In genomic region chr13:113817860-113818691, GRCh38 we compare ENCODE assay signal across 14 cellular contexts. TPM values are rescaled to one million over a fixed set of nuclear protein-coding genes. Genes with fewer than 3 reads are reported as not detected.
DNase-seq lines count a peak whose midpoint lies in the region; ATAC-seq and TF ChIP-seq lines count a peak whose summit lies in the region.
"Had no signal": no experiment of that assay in that cellular context is flagged by ENCODE, and none has a peak within 500 bp of the region (broad histone marks: within the 10 kb centered on the region; RNA-seq: fewer than 3 reads in every experiment).

No MANE protein-coding gene starts in this region.

- H3K4me1 Mint-ChIP-seq in HFFc6 (ENCODE audit: low read depth) (peaks cover 64% of the 10 kb centered on the region), memory B cell (peaks cover 22% of the 10 kb centered on the region)
- H3K4me1 Mint-ChIP-seq in central memory CD8-positive, alpha-beta T cell = peaks cover 16% of the 10 kb centered on the region

- peak overlapping the region; percentile 37 for H3K27ac ChIP-seq in subcutaneous abdominal adipose tissue (ENCODE audit: low read depth, low read length)
- H3K27ac ChIP-seq: SK-N-MC had no signal

- H3K36me3 Mint-ChIP-seq in HFFc6 (ENCODE audit: low read depth) (peaks cover 23% of the 10 kb centered on the region), memory B cell (peaks cover 13% of the 10 kb centered on the region)
- peaks cover 9% of the 10 kb centered on the region for H3K36me3 Mint-ChIP-seq in central memory CD8-positive, alpha-beta T cell (ENCODE audit: insufficient read depth)
- peaks cover 9 to 11% of the 10 kb centered on the region in 2 donors for H3K36me3 Mint-ChIP-seq in activated naive CD4-positive, alpha-beta T cell treated with anti-CD3 and anti-CD28 coated beads, Interleukin-2, amount 50 U/mL, for 72 hours

- no peak overlapping the region for H3K9ac ChIP-seq in subcutaneous abdominal adipose tissue (ENCODE audit: low read length in 5 of 5)

- DNase-seq in HFFc6 (no peak), memory B cell (ENCODE audit: low spot score in 2 of 2) (no peak), germinal center (ENCODE audit: low spot score) (no peak)
- DNase-seq in central memory CD8-positive, alpha-beta T cell (ENCODE audit: low spot score in 2 of 2) = no peak
- DNase-seq in activated naive CD4-positive, alpha-beta T cell treated with anti-CD3 and anti-CD28 coated beads, Interleukin-2, amount 50 U/mL, for 72 hours (ENCODE audit: low spot score in 2 of 2) = no peak
- DNase-seq in activated T-cell treated with anti-CD3 and anti-CD28 coated beads, Interleukin-2, amount 50 U/mL, for 1 hour = no peak
- DNase-seq: activated CD8-positive, alpha-beta memory T cell treated with anti-CD3 and anti-CD28 coated beads for 24 hours; activated effector memory CD4-positive, alpha-beta T cell treated with Interleukin-2 at 50 U/mL for 16 hours; NCI-H1436 treated with DMSO at 0.1 percent for 48 hours had no signal

- H3K4me1 ChIP-seq in subcutaneous abdominal adipose tissue (ENCODE audit: control insufficient read depth in 5 of 5, insufficient read depth in 5 of 5, low read length in 5 of 5) = peaks cover 0 to 81% (median 61%) of the 10 kb centered on the region in 5 donors
- H3K4me1 ChIP-seq: HAP-1 had no signal

- peak overlapping the region; percentile 91 for H3K27ac Mint-ChIP-seq in HFFc6
- no peak overlapping the region for H3K27ac Mint-ChIP-seq in central memory CD8-positive, alpha-beta T cell (ENCODE audit: low read depth)
- peak overlapping the region; percentile 73 for H3K27ac Mint-ChIP-seq in memory B cell
- no peak overlapping the region for H3K27ac Mint-ChIP-seq in activated naive CD4-positive, alpha-beta T cell treated with anti-CD3 and anti-CD28 coated beads, Interleukin-2, amount 50 U/mL, for 72 hours

- H3K9me3 Mint-ChIP-seq in HFFc6 = peaks cover 19% of the 10 kb centered on the region
- no peaks in the 10 kb centered on the region for H3K9me3 Mint-ChIP-seq in central memory CD8-positive, alpha-beta T cell
- H3K9me3 Mint-ChIP-seq in memory B cell = no peaks in the 10 kb centered on the region
- no peaks in the 10 kb centered on the region for H3K9me3 Mint-ChIP-seq in activated naive CD4-positive, alpha-beta T cell treated with anti-CD3 and anti-CD28 coated beads, Interleukin-2, amount 50 U/mL, for 72 hours

- ATAC-seq in central memory CD8-positive, alpha-beta T cell (replicated peaks; ENCODE audit: extremely low read depth, poor library complexity, severe bottlenecking) = no peak
- no peak for ATAC-seq in memory B cell (ENCODE audit: low read depth)
- no peak for ATAC-seq in activated naive CD4-positive, alpha-beta T cell treated with anti-CD3 and anti-CD28 coated beads, Interleukin-2, amount 50 U/mL, for 72 hours
- ATAC-seq in GM19467 (IDR thresholded peaks at IDR 0.05; ENCODE audit: unreplicated experiment) = no peak

- no peak for TF ChIP-seq CTCF in HFFc6 (IDR thresholded peaks at IDR 0.05)

- peaks cover 52% of the 10 kb centered on the region for H3K27me3 Mint-ChIP-seq in HFFc6 (ENCODE audit: insufficient read depth)
- peaks cover 16% of the 10 kb centered on the region for H3K27me3 Mint-ChIP-seq in central memory CD8-positive, alpha-beta T cell
- H3K27me3 Mint-ChIP-seq in memory B cell = no peaks in the 10 kb centered on the region

- H3K4me3 ChIP-seq in subcutaneous abdominal adipose tissue (ENCODE audit: low read depth in 1 of 5, low read length in 5 of 5) = peak overlapping the region in 1 of 5 donors; percentile 18
- H3K4me3 ChIP-seq: HAP-1, prostate gland, SK-N-MC had no signal

- peaks cover 0 to 12% (median 3%) of the 10 kb centered on the region in 5 donors for H3K27me3 ChIP-seq in subcutaneous abdominal adipose tissue (ENCODE audit: control insufficient read depth in 5 of 5, insufficient read depth in 4 of 5, low read length in 5 of 5)

- H3K4me3 Mint-ChIP-seq in HFFc6 (peak overlapping the region; percentile 77), memory B cell (no peak overlapping the region)
- H3K4me3 Mint-ChIP-seq in central memory CD8-positive, alpha-beta T cell = peak overlapping the region; percentile 38

- H3K36me3 ChIP-seq in subcutaneous abdominal adipose tissue (ENCODE audit: control insufficient read depth in 5 of 5, insufficient read depth in 5 of 5, low read length in 5 of 5) = peaks cover 0 to 27% (median 10%) of the 10 kb centered on the region in 5 donors
- H3K36me3 ChIP-seq: HAP-1, prostate gland had no signal

- H3K9me3 ChIP-seq in subcutaneous abdominal adipose tissue (ENCODE audit: control insufficient read depth in 5 of 5, low read length in 5 of 5) = no peaks in the 10 kb centered on the region
- H3K9me3 ChIP-seq: HAP-1, prostate gland had no signal

RNA-seq across cellular contexts. Expression of gene GAS6, which starts 45.8 kb away (rescaled TPM):
- 100 to 1,000 TPM; 669 to 813 (median 715) TPM for total RNA-seq in HFFc6 (2021; fragmentation: NEBNext Ultra II Directional; extraction: Animal tissue kit (Norgen Biotek cat#: 25700))
- 1 to 10 TPM in 1 of 2 donors, under 1 TPM in 1; 0.45 to 1.2 TPM for total RNA-seq in activated naive CD4-positive, alpha-beta T cell treated with anti-CD3 and anti-CD28 coated beads, Interleukin-2, amount 50 U/mL, for 72 hours

RNA-seq across cellular contexts. Expression of gene TMEM255B, which starts 59.0 kb away (rescaled TPM):
- 10 to 100 TPM in 1 of 6 experiments, 1 to 10 TPM in 5; 8.2 to 10.3 (median 9.1) TPM for total RNA-seq in HFFc6 (2021; fragmentation: NEBNext Ultra II Directional; extraction: Animal tissue kit (Norgen Biotek cat#: 25700))
- 1 to 10 TPM; 1.8 to 2.9 TPM for total RNA-seq in activated naive CD4-positive, alpha-beta T cell treated with anti-CD3 and anti-CD28 coated beads, Interleukin-2, amount 50 U/mL, for 72 hours

Comparison
In these comparisons a context has a peak if more than half of its experiments do, and no peak if none do; other contexts are left out.
1. H3K27ac Mint-ChIP-seq: peak in HFFc6 (single experiment) and memory B cell (single experiment); none in central memory CD8-positive, alpha-beta T cell (single experiment) and activated naive CD4-positive, alpha-beta T cell treated with anti-CD3 and anti-CD28 coated beads, Interleukin-2, amount 50 U/mL, for 72 hours (0 of 2).
2. RNA of gene GAS6, which starts 45.8 kb away (total RNA-seq): 669 to 813 TPM in HFFc6; 0.45 to 1.2 TPM in activated naive CD4-positive, alpha-beta T cell treated with anti-CD3 and anti-CD28 coated beads, Interleukin-2, amount 50 U/mL, for 72 hours; every median in the first group is over 100 times any median in the second.